1 cellular context compared by ENCODE assay signal in genomic region chr19:42279148-42279901, GRCh38.
TF ChIP-seq lines count a peak whose summit lies in the region.

No MANE protein-coding gene starts in this region.

TF ChIP-seq in GM12878, 131 proteins besides CTCF, POLR2A, EP300 and RAD21:
- TF ChIP-seq MEF2B (IDR thresholded peaks at IDR 0.05; ENCODE audit: partially characterized antibody, poor library complexity, severe bottlenecking): no peak
- no peak for TF ChIP-seq POU2F2 (IDR thresholded peaks at IDR 0.05; ENCODE audit: borderline replicate concordance, low read depth, low read length)
- TF ChIP-seq NR2C2 (IDR thresholded peaks at IDR 0.05; ENCODE audit: borderline replicate concordance, control insufficient read depth, insufficient read length, low read depth): no peak
- TF ChIP-seq IKZF2 (IDR thresholded peaks at IDR 0.05): no peak; a peak in 1 of 4 replicates
- peak; percentile 78; the same call in 1 of the 2 replicates for TF ChIP-seq HDGF (IDR thresholded peaks at IDR 0.05)
- 0 out of 2 replicates have a peak, but pooled peaks have one; percentile 1 for TF ChIP-seq RCOR1 (conservative IDR thresholded peaks at IDR 0.05; ENCODE audit: low read depth, low read length)
- TF ChIP-seq HCFC1 (IDR thresholded peaks at IDR 0.05; ENCODE audit: low read length): no peak
- no peak for TF ChIP-seq RELB (IDR thresholded peaks at IDR 0.05; ENCODE audit: low read depth)
- peak; percentile 43; the same call in 1 of the 2 replicates for TF ChIP-seq MTA3 (IDR thresholded peaks at IDR 0.05; ENCODE audit: borderline replicate concordance, low read length)
- 0 out of 2 replicates have a peak, but pooled peaks have one; percentile 26 for TF ChIP-seq ZNF207 (IDR thresholded peaks at IDR 0.05; ENCODE audit: borderline replicate concordance)
- TF ChIP-seq NBN (IDR thresholded peaks at IDR 0.05): peak; percentile 64; the same call in 1 of the 2 replicates
- TF ChIP-seq CREB1 (IDR thresholded peaks at IDR 0.05; ENCODE audit: low read depth): 0 out of 2 replicates have a peak, but pooled peaks have one; percentile 3
